Comparison of ENCODE assay signal across 17 cellular contexts in genomic region chr3:153350420-153350819, GRCh38.
A peak's percentile ranks its signal among the peaks of the same experiment; 100 is the strongest.
DNase-seq lines count a peak whose midpoint lies in the region; ATAC-seq, FAIRE-seq and TF ChIP-seq lines count a peak whose summit lies in the region.
"Had no signal": no experiment of that assay in that cellular context is flagged by ENCODE, and none has a peak within 500 bp of the region (broad histone marks: within the 10 kb centered on the region; RNA-seq: fewer than 3 reads in every experiment).

No MANE protein-coding gene starts in this region.

- intact Hi-C loops in MCF 10A (cut with micrococcal nuclease) (no loop called here), breast epithelium (cut with DNase I; ENCODE audit: low total_unique reads) (no loop called here)
- intact Hi-C loops in activated T-helper 2 cell treated with anti-CD3 and anti-CD28 coated beads, Interferon-gamma antibody, Interleukin-2, Interleukin-4, amounts not matched to agents 10 μg/mL and 5 μg/mL and 100 μg/mL, durations not matched to agents 14 hours and 24 hours and 36 hours (cut with micrococcal nuclease): no loop called here

- CTCF ChIA-PET in MCF 10A (lab: Yijun Ruan, JAX): no interaction called here

- H3K9me3 Mint-ChIP-seq in MCF 10A (ENCODE audit: unreplicated experiment): no peaks in the 10 kb centered on the region
- no peaks in the 10 kb centered on the region for H3K9me3 Mint-ChIP-seq in activated T-helper 2 cell treated with anti-CD3 and anti-CD28 coated beads, Interferon-gamma antibody, Interleukin-2, Interleukin-4, amounts not matched to agents 10 μg/mL and 5 μg/mL and 100 μg/mL, durations not matched to agents 14 hours and 24 hours and 36 hours

- ATAC-seq in HG03039 (IDR thresholded peaks at IDR 0.05; ENCODE audit: unreplicated experiment): no peak
- ATAC-seq: A549; activated naive CD8-positive, alpha-beta T cell treated with anti-CD3 and anti-CD28 coated beads, Interleukin-2, amount 50 U/mL, for 24 hours had no signal

- no peak for FAIRE-seq in urothelium cell line (lab: Jason Lieb, UNC)
- FAIRE-seq: A549 had no signal

- DNase-seq in MCF 10A (ENCODE audit: unreplicated experiment): peak; percentile 22
- no peak for DNase-seq in breast epithelium (ENCODE audit: low spot score in 2 of 2)
- peak; percentile 12 for DNase-seq in SK-MEL-5 (ENCODE audit: low read depth, low spot score)
- peak; percentile 64 for DNase-seq in fibroblast of villous mesenchyme (ENCODE audit: low read depth)
- peak; percentile 54 for DNase-seq in urothelium cell line (ENCODE audit: low spot score)
- no peak for DNase-seq in amniotic stem cell (lab: John Stamatoyannopoulos, UW)
- no peak for DNase-seq in activated T-helper 2 cell treated with anti-CD3 and anti-CD28 coated beads, Interferon-gamma antibody, Interleukin-2, Interleukin-4, amounts not matched to agents 10 μg/mL and 5 μg/mL and 100 μg/mL, durations not matched to agents 14 hours and 24 hours and 36 hours (ENCODE audit: low spot score)
- DNase-seq: activated CD8-positive, alpha-beta memory T cell treated with anti-CD3 and anti-CD28 coated beads for 24 hours; activated naive CD8-positive, alpha-beta T cell treated with anti-CD3 and anti-CD28 coated beads, Interleukin-2, amount 50 U/mL, for 24 hours; DND-41; effector CD8-positive, alpha-beta T cell; NCI-H2227 treated with DMSO at 0.1 percent for 48 hours; Peyer's patch; T1000; tibial artery had no signal

- H3K4me3 ChIP-seq in breast epithelium (no peak overlapping the region), fibroblast of villous mesenchyme (ENCODE audit: low read depth, low read length) (no peak overlapping the region)
- H3K4me3 ChIP-seq: A549, Peyer's patch, tibial artery had no signal

- in situ Hi-C loops in SK-MEL-5 (cut with HindIII; ENCODE audit: low pct_unique_long_range_greater_than_20kb, low sequenced_read_pairs): no loop called here

- H3K4me3 Mint-ChIP-seq in MCF 10A (ENCODE audit: unreplicated experiment): no peak overlapping the region
- no peak overlapping the region for H3K4me3 Mint-ChIP-seq in activated T-helper 2 cell treated with anti-CD3 and anti-CD28 coated beads, Interferon-gamma antibody, Interleukin-2, Interleukin-4, amounts not matched to agents 10 μg/mL and 5 μg/mL and 100 μg/mL, durations not matched to agents 14 hours and 24 hours and 36 hours (ENCODE audit: low read depth)
- H3K4me3 Mint-ChIP-seq: activated naive CD8-positive, alpha-beta T cell treated with anti-CD3 and anti-CD28 coated beads, Interleukin-2, amount 50 U/mL, for 24 hours had no signal

- no peak for TF ChIP-seq CTCF in MCF 10A (IDR thresholded peaks at IDR 0.05; ENCODE audit: unreplicated experiment)
- no peak for TF ChIP-seq CTCF in breast epithelium (IDR thresholded peaks at IDR 0.05)
- TF ChIP-seq CTCF in fibroblast of villous mesenchyme (IDR thresholded peaks at IDR 0.05; ENCODE audit: insufficient read depth, low read depth, low read length): no peak

- BruUV-seq in MCF 10A (replicated peaks; lab: Mats Ljungman, UMichigan): no TSS peak

- H3K4me1 Mint-ChIP-seq in MCF 10A (ENCODE audit: insufficient read depth, unreplicated experiment): peaks cover 7% of the 10 kb centered on the region
- H3K4me1 Mint-ChIP-seq in activated T-helper 2 cell treated with anti-CD3 and anti-CD28 coated beads, Interferon-gamma antibody, Interleukin-2, Interleukin-4, amounts not matched to agents 10 μg/mL and 5 μg/mL and 100 μg/mL, durations not matched to agents 14 hours and 24 hours and 36 hours (ENCODE audit: low read depth): no peaks in the 10 kb centered on the region
- H3K4me1 Mint-ChIP-seq: activated naive CD8-positive, alpha-beta T cell treated with anti-CD3 and anti-CD28 coated beads, Interleukin-2, amount 50 U/mL, for 24 hours had no signal

- H3K27me3 ChIP-seq in breast epithelium: no peaks in the 10 kb centered on the region
- H3K27me3 ChIP-seq: Peyer's patch, tibial artery had no signal

- H3K36me3 Mint-ChIP-seq in MCF 10A (ENCODE audit: insufficient read depth, unreplicated experiment): no peaks in the 10 kb centered on the region
- no peaks in the 10 kb centered on the region for H3K36me3 Mint-ChIP-seq in activated T-helper 2 cell treated with anti-CD3 and anti-CD28 coated beads, Interferon-gamma antibody, Interleukin-2, Interleukin-4, amounts not matched to agents 10 μg/mL and 5 μg/mL and 100 μg/mL, durations not matched to agents 14 hours and 24 hours and 36 hours (ENCODE audit: low read depth)

- POLR2A ChIA-PET in MCF 10A (lab: Yijun Ruan, JAX): no interaction called here

- no peaks in the 10 kb centered on the region for H3K36me3 ChIP-seq in breast epithelium
- H3K36me3 ChIP-seq: Peyer's patch, tibial artery had no signal

- H3K27ac ChIP-seq in breast epithelium: no peak overlapping the region
- H3K27ac ChIP-seq: A549, Peyer's patch, tibial artery had no signal

- no peaks in the 10 kb centered on the region for H3K27me3 Mint-ChIP-seq in MCF 10A (ENCODE audit: insufficient read depth, unreplicated experiment)
- peaks cover 4% of the 10 kb centered on the region for H3K27me3 Mint-ChIP-seq in activated T-helper 2 cell treated with anti-CD3 and anti-CD28 coated beads, Interferon-gamma antibody, Interleukin-2, Interleukin-4, amounts not matched to agents 10 μg/mL and 5 μg/mL and 100 μg/mL, durations not matched to agents 14 hours and 24 hours and 36 hours (ENCODE audit: low read depth)
- H3K27me3 Mint-ChIP-seq: activated naive CD8-positive, alpha-beta T cell treated with anti-CD3 and anti-CD28 coated beads, Interleukin-2, amount 50 U/mL, for 24 hours had no signal

- no peak overlapping the region for H3K27ac Mint-ChIP-seq in MCF 10A (ENCODE audit: low read depth, unreplicated experiment)
- no peak overlapping the region for H3K27ac Mint-ChIP-seq in activated T-helper 2 cell treated with anti-CD3 and anti-CD28 coated beads, Interferon-gamma antibody, Interleukin-2, Interleukin-4, amounts not matched to agents 10 μg/mL and 5 μg/mL and 100 μg/mL, durations not matched to agents 14 hours and 24 hours and 36 hours
- H3K27ac Mint-ChIP-seq: activated naive CD8-positive, alpha-beta T cell treated with anti-CD3 and anti-CD28 coated beads, Interleukin-2, amount 50 U/mL, for 24 hours had no signal

- TF ChIP-seq POLR2A in breast epithelium (IDR thresholded peaks at IDR 0.05): no peak

- H3K9me3 ChIP-seq in breast epithelium: no peaks in the 10 kb centered on the region
- H3K9me3 ChIP-seq: A549, Peyer's patch had no signal

- H3K4me1 ChIP-seq in breast epithelium: no peaks in the 10 kb centered on the region
- H3K4me1 ChIP-seq: A549, Peyer's patch, tibial artery had no signal

Comparison
In these comparisons a context has a peak if more than half of its experiments do, and no peak if none do; other contexts are left out.
1. DNase-seq: peak in MCF 10A (single experiment), SK-MEL-5 (single experiment), fibroblast of villous mesenchyme (single experiment) and urothelium cell line (single experiment); none in breast epithelium (0 of 2), amniotic stem cell (single experiment) and activated T-helper 2 cell treated with anti-CD3 and anti-CD28 coated beads, Interferon-gamma antibody, Interleukin-2, Interleukin-4, amounts not matched to agents 10 μg/mL and 5 μg/mL and 100 μg/mL, durations not matched to agents 14 hours and 24 hours and 36 hours (single experiment).